In genomic region chrY:20648265-20648664, GRCh38 we compare ENCODE assay signal across 27 cellular contexts.
DNase-seq lines count a peak whose midpoint lies in the region; ATAC-seq, FAIRE-seq and TF ChIP-seq lines count a peak whose summit lies in the region.
"Had no signal": no experiment of that assay in that cellular context is flagged by ENCODE, and none has a peak within 500 bp of the region (broad histone marks: within the 10 kb centered on the region; RNA-seq: fewer than 3 reads in every experiment).

No MANE protein-coding gene starts in this region.

- H3K36me3 Mint-ChIP-seq in activated CD4-positive, alpha-beta T cell treated with anti-CD3 and anti-CD28 coated beads, Interleukin-2, amount 10 ng/mL, durations not matched to agents 7 days and 5 days (ENCODE audit: low read depth): no peaks in the 10 kb centered on the region
- H3K36me3 Mint-ChIP-seq: CD8-positive, alpha-beta T cell; T-cell had no signal

- ATAC-seq in HG03175 (IDR thresholded peaks at IDR 0.05; ENCODE audit: unreplicated experiment) (peak; percentile 66), HG03097 (IDR thresholded peaks at IDR 0.05; ENCODE audit: low FRiP score, unreplicated experiment) (no peak), pancreas (no peak)
- ATAC-seq: CD8-positive, alpha-beta T cell; T-cell had no signal

- CTCF ChIA-PET in activated CD4-positive, alpha-beta T cell treated with anti-CD3 and anti-CD28 coated beads, Interleukin-2, amount 10 ng/mL, durations not matched to agents 7 days and 5 days (lab: Charles Lee): no interaction called here

- intact Hi-C loops in pancreas (cut with DNase I): no loop called here

- no peaks in the 10 kb centered on the region for H3K36me3 ChIP-seq in pancreas
- H3K36me3 ChIP-seq: BLaER1 treated with 17β-estradiol and CSF1 and Interleukin-3, amounts not matched to agents 10 nM and 100 nM; Peyer's patch; SJCRH30 had no signal

- TF ChIP-seq CTCF in pancreas (IDR thresholded peaks at IDR 0.05) (no peak), D721Med (IDR thresholded peaks at IDR 0.05; ENCODE audit: insufficient read depth, missing control alignments) (no peak)

- H3K27me3 ChIP-seq in pancreas: no peaks in the 10 kb centered on the region
- H3K27me3 ChIP-seq: BLaER1 treated with 17β-estradiol and CSF1 and Interleukin-3, amounts not matched to agents 10 nM and 100 nM; Peyer's patch; SJCRH30 had no signal

- H3K27me3 Mint-ChIP-seq in activated CD4-positive, alpha-beta T cell treated with anti-CD3 and anti-CD28 coated beads, Interleukin-2, amount 10 ng/mL, durations not matched to agents 7 days and 5 days: no peaks in the 10 kb centered on the region
- H3K27me3 Mint-ChIP-seq: T-cell had no signal

- no peak overlapping the region for H3K4me3 ChIP-seq in pancreas
- H3K4me3 ChIP-seq: BLaER1 treated with 17β-estradiol and CSF1 and Interleukin-3, amounts not matched to agents 10 nM and 100 nM; GM23248; Peyer's patch; SJCRH30 had no signal

- no peak overlapping the region for H3K27ac Mint-ChIP-seq in activated CD4-positive, alpha-beta T cell treated with anti-CD3 and anti-CD28 coated beads, Interleukin-2, amount 10 ng/mL, durations not matched to agents 7 days and 5 days
- H3K27ac Mint-ChIP-seq: CD8-positive, alpha-beta T cell; T-cell; T-helper 2 cell treated with Interferon-gamma antibody and Interleukin-4, amounts not matched to agents 5 μg/mL and 100 μg/mL, for 36 hours had no signal

- H3K9me3 ChIP-seq in pancreas: no peaks in the 10 kb centered on the region
- H3K9me3 ChIP-seq: BLaER1 treated with 17β-estradiol and CSF1 and Interleukin-3, amounts not matched to agents 10 nM and 100 nM; Peyer's patch; SJCRH30 had no signal

- no peaks in the 10 kb centered on the region for H3K4me1 Mint-ChIP-seq in activated CD4-positive, alpha-beta T cell treated with anti-CD3 and anti-CD28 coated beads, Interleukin-2, amount 10 ng/mL, durations not matched to agents 7 days and 5 days
- H3K4me1 Mint-ChIP-seq: T-cell had no signal

- no peaks in the 10 kb centered on the region for H3K9me3 Mint-ChIP-seq in activated CD4-positive, alpha-beta T cell treated with anti-CD3 and anti-CD28 coated beads, Interleukin-2, amount 10 ng/mL, durations not matched to agents 7 days and 5 days
- H3K9me3 Mint-ChIP-seq: CD8-positive, alpha-beta T cell; T-cell; T-helper 2 cell treated with Interferon-gamma antibody and Interleukin-4, amounts not matched to agents 5 μg/mL and 100 μg/mL, for 36 hours had no signal

- WGBS in pancreas, 2 donors: 78% methylated on average over 5 of the region's 5 CpGs; no CpG with 5 or more reads in 1 of the 2 donors

- FAIRE-seq in pancreas (lab: Jason Lieb, UNC) (no peak), D721Med (lab: Jason Lieb, UNC) (no peak)
- FAIRE-seq: GM12892 had no signal

- no peak overlapping the region for H3K27ac ChIP-seq in pancreas
- H3K27ac ChIP-seq: BLaER1 treated with 17β-estradiol and CSF1 and Interleukin-3, amounts not matched to agents 10 nM and 100 nM; GM23248; Peyer's patch; SJCRH30 had no signal

- peak; percentile 48 for DNase-seq in activated CD4-positive, alpha-beta T cell treated with anti-CD3 and anti-CD28 coated beads, Interleukin-2, amount 10 ng/mL, durations not matched to agents 7 days and 5 days
- no peak for DNase-seq in activated CD4-positive, alpha-beta T cell treated with anti-CD3 and anti-CD28 coated beads for 48 hours
- peak; percentile 16 for DNase-seq in RPMI8226
- no peak for DNase-seq in NCI-H82 treated with DMSO at 0.1 percent for 48 hours (lab: John Stamatoyannopoulos, UW; ENCODE audit: unreplicated experiment)
- no peak for DNase-seq in pancreas
- DNase-seq in D721Med (ENCODE audit: insufficient read length, low spot score): no peak
- DNase-seq: 8988T; CD8-positive, alpha-beta T cell; DMS153; HCEC 1CT; Kasumi-1; MM.1S; NCI-H1048; NCI-H1417 treated with DMSO at 0.1 percent for 48 hours; NCI-H187 treated with DMSO at 0.1 percent for 48 hours; NCI-H345; NCI-H524; NCI-H774; Peyer's patch; SJCRH30 had no signal

- POLR2A ChIA-PET in activated CD4-positive, alpha-beta T cell treated with anti-CD3 and anti-CD28 coated beads, Interleukin-2, amount 10 ng/mL, durations not matched to agents 7 days and 5 days (lab: Charles Lee): no interaction called here

- no peak overlapping the region for H3K4me3 Mint-ChIP-seq in activated CD4-positive, alpha-beta T cell treated with anti-CD3 and anti-CD28 coated beads, Interleukin-2, amount 10 ng/mL, durations not matched to agents 7 days and 5 days
- H3K4me3 Mint-ChIP-seq: CD8-positive, alpha-beta T cell; T-cell; T-helper 2 cell treated with Interferon-gamma antibody and Interleukin-4, amounts not matched to agents 5 μg/mL and 100 μg/mL, for 36 hours had no signal

- H3K4me1 ChIP-seq in pancreas: no peaks in the 10 kb centered on the region
- H3K4me1 ChIP-seq: BLaER1 treated with 17β-estradiol and CSF1 and Interleukin-3, amounts not matched to agents 10 nM and 100 nM; Peyer's patch; SJCRH30 had no signal

Comparison
In these comparisons a context has a peak if more than half of its experiments do, and no peak if none do; other contexts are left out.
1. DNase-seq: peak in activated CD4-positive, alpha-beta T cell treated with anti-CD3 and anti-CD28 coated beads, Interleukin-2, amount 10 ng/mL, durations not matched to agents 7 days and 5 days (single experiment) and RPMI8226 (single experiment); none in activated CD4-positive, alpha-beta T cell treated with anti-CD3 and anti-CD28 coated beads for 48 hours (single experiment), NCI-H82 treated with DMSO at 0.1 percent for 48 hours (single experiment), pancreas (0 of 6) and D721Med (single experiment).